Comparison of ENCODE assay signal across 8 cellular contexts in the genomic region with DNA sequence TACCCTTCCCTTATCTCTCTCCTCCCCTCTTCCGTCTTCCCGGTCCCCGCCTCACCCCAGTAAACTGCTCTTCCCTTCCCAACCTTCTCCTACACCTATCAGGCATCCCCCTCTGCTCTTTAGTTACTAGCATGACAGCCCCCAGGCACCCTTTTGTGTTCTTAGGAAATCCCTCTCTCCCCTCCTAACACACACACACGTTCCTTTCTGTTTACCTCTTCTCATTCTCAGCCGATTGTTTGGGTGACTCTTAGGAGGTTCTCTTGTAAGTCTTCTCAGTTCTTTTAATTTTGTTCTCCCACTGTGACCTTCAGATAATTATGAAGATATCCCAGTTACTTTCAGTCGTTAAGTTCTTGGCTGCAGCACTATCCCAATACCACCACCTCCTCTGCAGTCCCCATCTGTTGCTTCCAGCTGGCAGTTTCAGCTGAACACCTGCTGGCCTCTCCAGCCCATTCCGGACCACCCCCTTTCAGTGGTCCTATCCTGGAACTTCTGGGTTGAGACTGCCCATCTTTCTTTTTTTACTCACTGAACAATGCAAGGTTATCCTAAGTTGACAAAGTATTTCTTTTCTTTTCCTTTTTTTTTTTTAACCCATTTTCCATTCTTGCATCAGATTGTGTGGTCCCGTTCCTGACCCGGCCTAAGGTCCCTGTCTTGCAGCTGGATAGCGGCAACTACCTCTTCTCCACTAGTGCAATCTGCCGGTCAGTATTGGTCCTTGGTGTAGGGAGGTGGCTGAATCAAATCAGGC. TPM values are rescaled to one million over a fixed set of nuclear protein-coding genes. Genes with fewer than 3 reads are reported as not detected.
DNase-seq lines count a peak whose midpoint lies in the region; ATAC-seq and TF ChIP-seq lines count a peak whose summit lies in the region.

No MANE protein-coding gene starts in this region.

- peaks cover 29% of the 10 kb centered on the region for H3K36me3 Mint-ChIP-seq in activated naive CD8-positive, alpha-beta T cell treated with anti-CD3 and anti-CD28 coated beads, Interleukin-2, amount 10 ng/mL, durations not matched to agents 7 days and 5 days

- POLR2A ChIA-PET in activated naive CD8-positive, alpha-beta T cell treated with anti-CD3 and anti-CD28 coated beads, Interleukin-2, amount 10 ng/mL, durations not matched to agents 7 days and 5 days (lab: Charles Lee), result interaction anchor here (0.7 to 4.3 kb wide), 7 partner anchors 8 to 58 kb away, joined by 3 to 24 read pairs (median 4); a partner anchor contains a TSS
- POLR2A ChIA-PET in GM10248 (lab: Yijun Ruan, JAX), result interaction anchor here (0.6 to 0.7 kb wide), 2 partner anchors 25 to 353 kb away, joined by 3 to 5 read pairs; no protein-coding TSS in a partner anchor

- DNase-seq in heart left ventricle (no peak), left ventricle myocardium superior (no peak), kidney epithelial cell (ENCODE audit: low read depth) (no peak), tibial artery (no peak), GM10248 (ENCODE audit: extremely low spot score) (no peak), SHP77 treated with DMSO at 0.1 percent for 48 hours (lab: John Stamatoyannopoulos, UW) (no peak)
- DNase-seq in activated naive CD8-positive, alpha-beta T cell treated with anti-CD3 and anti-CD28 coated beads, Interleukin-2, amount 10 ng/mL, durations not matched to agents 7 days and 5 days, result no peak

- H3K27me3 Mint-ChIP-seq in activated naive CD8-positive, alpha-beta T cell treated with anti-CD3 and anti-CD28 coated beads, Interleukin-2, amount 10 ng/mL, durations not matched to agents 7 days and 5 days, result no peaks in the 10 kb centered on the region

- H3K4me1 Mint-ChIP-seq in activated naive CD8-positive, alpha-beta T cell treated with anti-CD3 and anti-CD28 coated beads, Interleukin-2, amount 10 ng/mL, durations not matched to agents 7 days and 5 days, result peaks cover 29% of the 10 kb centered on the region

- H3K27ac Mint-ChIP-seq in activated naive CD8-positive, alpha-beta T cell treated with anti-CD3 and anti-CD28 coated beads, Interleukin-2, amount 10 ng/mL, durations not matched to agents 7 days and 5 days, result peak overlapping the region; percentile 95

- H3K9me3 Mint-ChIP-seq in activated naive CD8-positive, alpha-beta T cell treated with anti-CD3 and anti-CD28 coated beads, Interleukin-2, amount 10 ng/mL, durations not matched to agents 7 days and 5 days, result no peaks in the 10 kb centered on the region

- peak in 2 of 4 donors; percentile 6 to 15 for ATAC-seq in heart left ventricle
- ATAC-seq in left ventricle myocardium superior, result no peak
- no peak for ATAC-seq in activated naive CD8-positive, alpha-beta T cell treated with anti-CD3 and anti-CD28 coated beads, Interleukin-2, amount 10 ng/mL, durations not matched to agents 7 days and 5 days (ENCODE audit: low read depth)
- ATAC-seq in HG02759 (IDR thresholded peaks at IDR 0.05; ENCODE audit: unreplicated experiment), result no peak

- peaks cover 0 to 40% (median 37%) of the 10 kb centered on the region in 9 donors for H3K36me3 ChIP-seq in heart left ventricle
- peaks cover 4% of the 10 kb centered on the region for H3K36me3 ChIP-seq in kidney epithelial cell (ENCODE audit: control insufficient read depth, insufficient read depth, low read length)
- H3K36me3 ChIP-seq in tibial artery, result peaks cover 30 to 38% (median 34%) of the 10 kb centered on the region in 3 donors

- 32 to 34% (median 33%) methylated on average over 11 of the region's 11 CpGs for WGBS in heart left ventricle, 4 donors

- H3K4me3 ChIP-seq in heart left ventricle (peak overlapping the region; percentile 66 to 97 (median 82)), kidney epithelial cell (ENCODE audit: low read depth, low read length) (peak overlapping the region; percentile 70), tibial artery (peak overlapping the region; percentile 86 to 98)

- H3K4me3 Mint-ChIP-seq in activated naive CD8-positive, alpha-beta T cell treated with anti-CD3 and anti-CD28 coated beads, Interleukin-2, amount 10 ng/mL, durations not matched to agents 7 days and 5 days, result peak overlapping the region; percentile 94

- TF ChIP-seq POLR2A in heart left ventricle (IDR thresholded peaks at IDR 0.05), result no peak

- intact Hi-C loops in heart left ventricle (cut with DNase I), result loop anchor here in 3 of 10 donors (2.0 to 5.0 kb wide), 3 partner anchors 24 to 59 kb away; a partner anchor contains a TSS
- intact Hi-C loops in left ventricle myocardium superior (cut with micrococcal nuclease), result no loop called here
- intact Hi-C loops in tibial artery (cut with DNase I; ENCODE audit: low total_unique reads), result loop anchor here (1.0 to 10.0 kb wide), 2 partner anchors 26 to 136 kb away; no protein-coding TSS in a partner anchor

- no peaks in the 10 kb centered on the region for H3K27me3 ChIP-seq in heart left ventricle
- H3K27me3 ChIP-seq in kidney epithelial cell (ENCODE audit: control insufficient read depth, insufficient read depth, low read length), result no peaks in the 10 kb centered on the region
- H3K27me3 ChIP-seq in tibial artery, result no peaks in the 10 kb centered on the region

- peaks cover 6 to 20% (median 10%) of the 10 kb centered on the region in 12 donors for H3K4me1 ChIP-seq in heart left ventricle
- H3K4me1 ChIP-seq in tibial artery, result peaks cover 0 to 17% (median 13%) of the 10 kb centered on the region in 4 donors

- H3K9me3 ChIP-seq in heart left ventricle, result no peaks in the 10 kb centered on the region
- H3K9me3 ChIP-seq in tibial artery, result no peaks in the 10 kb centered on the region

- CTCF ChIA-PET in GM10248 (lab: Yijun Ruan, JAX), result interaction anchor here (1.9 kb wide), 1 partner anchor 246 kb away, joined by 5 read pairs; no protein-coding TSS in a partner anchor

- no peak for TF ChIP-seq CTCF in heart left ventricle (IDR thresholded peaks at IDR 0.05)
- TF ChIP-seq CTCF in kidney epithelial cell (IDR thresholded peaks at IDR 0.05; ENCODE audit: insufficient read depth, low read length, poor library complexity, severe bottlenecking), result no peak
- TF ChIP-seq CTCF in tibial artery (IDR thresholded peaks at IDR 0.05), result no peak
- TF ChIP-seq CTCF in GM10248 (IDR thresholded peaks at IDR 0.05; ENCODE audit: control extremely low read depth, extremely low read depth, low read depth, missing control alignments), result no peak

- H3K27ac ChIP-seq in heart left ventricle (peak overlapping the region in 11 of 12 donors; percentile 48 to 84 (median 72)), tibial artery (peak overlapping the region; percentile 78 to 82)

RNA-seq across cellular contexts. Expression of a gene that starts 0.7 kb away (rescaled TPM):
- 100 to 1,000 TPM in 1 of 9 donors, 10 to 100 TPM in 8; 36.8 to 109 (median 69.7) TPM for total RNA-seq in heart left ventricle
- 10 to 100 TPM; 91.7 to 98.0 TPM for polyA plus RNA-seq in heart left ventricle
- total RNA-seq in left ventricle myocardium superior, result 72.7 TPM
- total RNA-seq in activated naive CD8-positive, alpha-beta T cell treated with anti-CD3 and anti-CD28 coated beads, Interleukin-2, amount 10 ng/mL, durations not matched to agents 7 days and 5 days, result 100 to 1,000 TPM; 293 to 306 TPM
- 260 and 268 TPM in 2 replicates for total RNA-seq in kidney epithelial cell

RNA-seq across cellular contexts. Expression of a gene that starts 8.9 kb away (rescaled TPM):
- total RNA-seq in heart left ventricle (10 to 100 TPM in 2 of 9 donors, 1 to 10 TPM in 7; 2.2 to 33.4 (median 3.9) TPM), left ventricle myocardium superior (5.7 TPM), kidney epithelial cell (1.1 and 2.9 TPM in 2 replicates)
- polyA plus RNA-seq in heart left ventricle, result 1 to 10 TPM; 1.7 to 3.4 TPM
- 100 to 1,000 TPM; 282 to 304 TPM for total RNA-seq in activated naive CD8-positive, alpha-beta T cell treated with anti-CD3 and anti-CD28 coated beads, Interleukin-2, amount 10 ng/mL, durations not matched to agents 7 days and 5 days

RNA-seq across cellular contexts. Expression of a gene that starts 29.0 kb away (rescaled TPM):
- 1 to 10 TPM in 4 of 9 donors, under 1 TPM in 5; 0.19 to 2.6 (median 0.83) TPM for total RNA-seq in heart left ventricle
- polyA plus RNA-seq in heart left ventricle, result under 1 TPM; 0.08 to 0.97 TPM
- 0.37 TPM for total RNA-seq in left ventricle myocardium superior
- total RNA-seq in activated naive CD8-positive, alpha-beta T cell treated with anti-CD3 and anti-CD28 coated beads, Interleukin-2, amount 10 ng/mL, durations not matched to agents 7 days and 5 days, result under 1 TPM; 0.54 to 0.86 TPM
- 1.6 TPM in 2 replicates for total RNA-seq in kidney epithelial cell

RNA-seq across cellular contexts. Expression of a gene that starts 31.7 kb away (rescaled TPM):
- total RNA-seq in heart left ventricle (10 to 100 TPM; 11.5 to 30.9 (median 17.5) TPM), left ventricle myocardium superior (22.2 TPM), kidney epithelial cell (95.7 and 107 TPM in 2 replicates)
- polyA plus RNA-seq in heart left ventricle, result 10 to 100 TPM; 58.3 to 60.5 TPM
- 10 to 100 TPM; 34.4 to 37.2 TPM for total RNA-seq in activated naive CD8-positive, alpha-beta T cell treated with anti-CD3 and anti-CD28 coated beads, Interleukin-2, amount 10 ng/mL, durations not matched to agents 7 days and 5 days

RNA-seq across cellular contexts. Expression of a gene that starts 33.5 kb away (rescaled TPM):
- total RNA-seq in heart left ventricle, result under 1 TPM in 1 of 9 donors, not detected in 8; 0.64 TPM
- under 1 TPM in 1 of 2 donors, not detected in 1; 0.03 TPM for polyA plus RNA-seq in heart left ventricle
- total RNA-seq in left ventricle myocardium superior, result not detected
- total RNA-seq in activated naive CD8-positive, alpha-beta T cell treated with anti-CD3 and anti-CD28 coated beads, Interleukin-2, amount 10 ng/mL, durations not matched to agents 7 days and 5 days, result not detected
- 4.4 and 8.7 TPM in 2 replicates for total RNA-seq in kidney epithelial cell

Comparison
In these comparisons a context has a peak if more than half of its experiments do, and no peak if none do; other contexts are left out.
1. RNA of a gene that starts 8.9 kb away (total RNA-seq): 282 to 304 TPM in activated naive CD8-positive, alpha-beta T cell treated with anti-CD3 and anti-CD28 coated beads, Interleukin-2, amount 10 ng/mL, durations not matched to agents 7 days and 5 days; 5.7 TPM in left ventricle myocardium superior (single experiment), 2.2 to 33.4 TPM in heart left ventricle and 1.1 to 2.9 TPM in kidney epithelial cell; every median in the first group is over 4 times any median in the second.
2. Peak in every context shown above with its lines, with median percentiles within 50 percentile points of each other: H3K4me3 ChIP-seq.